Comparison of ENCODE assay signal across 9 cellular contexts in genomic region chr15:100940785-100941379, GRCh38. TPM values are rescaled to one million over a fixed set of nuclear protein-coding genes. Genes with fewer than 3 reads are reported as not detected.
A peak's percentile ranks its signal among the peaks of the same experiment; 100 is the strongest.
DNase-seq lines count a peak whose midpoint lies in the region; ATAC-seq, FAIRE-seq and TF ChIP-seq lines count a peak whose summit lies in the region.
"Had no signal": no experiment of that assay in that cellular context is flagged by ENCODE, and none has a peak within 500 bp of the region (broad histone marks: within the 10 kb centered on the region; RNA-seq: fewer than 3 reads in every experiment).

No MANE protein-coding gene starts in this region.

- TF ChIP-seq CTCF in IMR-90 (conservative IDR thresholded peaks at IDR 0.05; ENCODE audit: low read depth, low read length) (no peak), HepG2 (CRISPR knock-in tag; IDR thresholded peaks at IDR 0.05) (no peak)

- no CpG with 5 or more reads among the region's 2 CpGs for WGBS in IMR-90 (ENCODE audit: extremely low coverage in 2 of 2, insufficient read length in 1 of 2), 2 experiments
- WGBS in HepG2 (ENCODE audit: low lambda C conversion rate) = 0% methylated on average over 1 of the region's 2 CpGs

- H3K36me3 Mint-ChIP-seq in activated CD8-positive, alpha-beta T cell treated with anti-CD3 and anti-CD28 coated beads, Interleukin-2, amount 10 ng/mL, durations not matched to agents 7 days and 5 days (ENCODE audit: low read depth) = no peaks in the 10 kb centered on the region

- no peaks in the 10 kb centered on the region for H3K27me3 ChIP-seq in IMR-90 (ENCODE audit: control insufficient read depth, insufficient read depth, low read length)
- peaks cover 1 to 50% of the 10 kb centered on the region in 2 experiments; a peak in 4 of 5 replicates for H3K27me3 ChIP-seq in HepG2 (ENCODE audit: control insufficient read depth in 1 of 2, insufficient read depth in 2 of 2, low read length in 2 of 2)

- H2AK9ac ChIP-seq in IMR-90 (replicated peaks; ENCODE audit: low read depth, low read length, poor library complexity) = no peak overlapping the region

- 0 out of 2 replicates have a peak, but pooled peaks cover 5% of the 10 kb centered on the region for H3K9me1 ChIP-seq in IMR-90 (ENCODE audit: insufficient read depth, low read length)

- in situ Hi-C loops in IMR-90 (cut with MboI; ENCODE audit: low sequenced_read_pairs) = no loop called here
- in situ Hi-C loops in HepG2 (cut with HindIII; ENCODE audit: extremely low pct_ligation_motif_present, low pct_unique_long_range_greater_than_20kb) = no loop called here

- no peak overlapping the region for H4K91ac ChIP-seq in IMR-90 (ENCODE audit: insufficient read depth, low read depth, low read length)

- H2AFZ ChIP-seq in IMR-90 (replicated peaks; ENCODE audit: low read length, poor library complexity) (no peak overlapping the region), HepG2 (ENCODE audit: low read length) (no peak overlapping the region)

- H3K4me1 ChIP-seq in IMR-90 (ENCODE audit: control insufficient read depth, insufficient read depth, low read length) = peaks cover 2% of the 10 kb centered on the region; the same call in 1 of the 2 replicates
- no peaks in the 10 kb centered on the region for H3K4me1 ChIP-seq in HepG2 (ENCODE audit: insufficient read depth, low read length)

- H3K36me3 ChIP-seq in IMR-90 (ENCODE audit: control insufficient read depth, insufficient read depth, low read length) (no peaks in the 10 kb centered on the region), HepG2 (replicated peaks in 1 of 2; ENCODE audit: control insufficient read depth in 1 of 2, insufficient read depth in 2 of 2, low read length in 2 of 2) (no peaks in the 10 kb centered on the region)

- H3K4ac ChIP-seq in IMR-90 (ENCODE audit: low read depth, low read length) = no peak overlapping the region

- no peaks in the 10 kb centered on the region for H3K4me1 Mint-ChIP-seq in activated CD8-positive, alpha-beta T cell treated with anti-CD3 and anti-CD28 coated beads, Interleukin-2, amount 10 ng/mL, durations not matched to agents 7 days and 5 days (ENCODE audit: low read depth)

- no peak overlapping the region for H2BK20ac ChIP-seq in IMR-90 (ENCODE audit: low read depth, low read length)

- H3K27ac Mint-ChIP-seq in activated CD8-positive, alpha-beta T cell treated with anti-CD3 and anti-CD28 coated beads, Interleukin-2, amount 10 ng/mL, durations not matched to agents 7 days and 5 days = no peak overlapping the region

- H2AK5ac ChIP-seq in IMR-90 (ENCODE audit: low read depth, low read length) = peak overlapping the region; percentile 33; the same call in 1 of the 2 replicates

- intact Hi-C loops in IMR-90 (cut with micrococcal nuclease) = no loop called here
- intact Hi-C loops in HepG2 (cut with micrococcal nuclease; ENCODE audit: unreplicated experiment) = no loop called here

- H3K27ac ChIP-seq in IMR-90 (ENCODE audit: insufficient read depth, low read length) = no peak overlapping the region
- no peak overlapping the region for H3K27ac ChIP-seq in HepG2 (ENCODE audit: extremely low read length, insufficient read depth, low read length)
- H3K27ac ChIP-seq: epithelial cell of prostate had no signal

- H3K56ac ChIP-seq in IMR-90 (ENCODE audit: extremely low read depth, insufficient read depth, low read length) = no peak overlapping the region

- H3K18ac ChIP-seq in IMR-90 (ENCODE audit: low read depth, low read length) = no peak overlapping the region

- peaks cover 4% of the 10 kb centered on the region for H3K27me3 Mint-ChIP-seq in activated CD8-positive, alpha-beta T cell treated with anti-CD3 and anti-CD28 coated beads, Interleukin-2, amount 10 ng/mL, durations not matched to agents 7 days and 5 days (ENCODE audit: low read depth)

- TF ChIP-seq POLR2A in IMR-90 (IDR thresholded peaks at IDR 0.05; ENCODE audit: low read depth, low read length) (no peak), HepG2 (IDR thresholded peaks at IDR 0.05; ENCODE audit: insufficient read depth in 1 of 2, low read depth in 2 of 2, low read length in 2 of 2) (no peak)

- H3K4me2 ChIP-seq in IMR-90 (ENCODE audit: low read depth, low read length) (no peak overlapping the region), HepG2 (ENCODE audit: low read depth, low read length) (no peak overlapping the region)

- no peaks in the 10 kb centered on the region for H3K9me3 ChIP-seq in IMR-90 (ENCODE audit: control insufficient read depth, insufficient read depth, low read length)
- H3K9me3 ChIP-seq in HepG2 (ENCODE audit: low read length) = no peaks in the 10 kb centered on the region

- no peaks in the 10 kb centered on the region for H3K79me2 ChIP-seq in HepG2 (ENCODE audit: insufficient read depth, low read length)

- no peak overlapping the region for H3K4me3 Mint-ChIP-seq in activated CD8-positive, alpha-beta T cell treated with anti-CD3 and anti-CD28 coated beads, Interleukin-2, amount 10 ng/mL, durations not matched to agents 7 days and 5 days

- TF ChIP-seq RAD21 in IMR-90 (IDR thresholded peaks at IDR 0.05; ENCODE audit: low read length) (no peak), HepG2 (CRISPR knock-in tag; IDR thresholded peaks at IDR 0.05) (no peak)

- H3K23ac ChIP-seq in IMR-90 (ENCODE audit: low read depth, low read length) = 0 out of 2 replicates have a peak overlapping the region, but pooled peaks have one; percentile 33

- TF ChIP-seq EP300 in HepG2 (IDR thresholded peaks at IDR 0.05; ENCODE audit: low read depth in 2 of 2, low read length in 2 of 2) (no peak), HepG2 (CRISPR knock-in tag; IDR thresholded peaks at IDR 0.05; ENCODE audit: borderline replicate concordance) (no peak)

- POLR2A ChIA-PET in IMR-90 (lab: Charles Lee; ENCODE audit: unreplicated experiment) = no interaction called here
- POLR2A ChIA-PET in HepG2 (lab: Yijun Ruan, JAX) = no interaction called here
- POLR2A ChIA-PET in activated CD8-positive, alpha-beta T cell treated with anti-CD3 and anti-CD28 coated beads, Interleukin-2, amount 10 ng/mL, durations not matched to agents 7 days and 5 days (lab: Charles Lee) = no interaction called here

- DNase-seq in IMR-90 (no peak), HepG2 (ENCODE audit: low spot score) (no peak), NCI-H748 treated with DMSO at 0.1 percent for 48 hours (lab: John Stamatoyannopoulos, UW) (no peak), NCI-H774 (lab: John Stamatoyannopoulos, UW) (no peak), GM03348 (ENCODE audit: low spot score) (no peak)
- no peak for DNase-seq in activated CD8-positive, alpha-beta T cell treated with anti-CD3 and anti-CD28 coated beads, Interleukin-2, amount 10 ng/mL, durations not matched to agents 7 days and 5 days

- no peak overlapping the region for H4K8ac ChIP-seq in IMR-90 (ENCODE audit: low read depth in 2 of 2, low read length in 2 of 2)

- H2BK5ac ChIP-seq in IMR-90 (ENCODE audit: low read depth, low read length, poor library complexity, severe bottlenecking) = peak overlapping the region; percentile 21

- no peaks in the 10 kb centered on the region for H3K9me3 Mint-ChIP-seq in activated CD8-positive, alpha-beta T cell treated with anti-CD3 and anti-CD28 coated beads, Interleukin-2, amount 10 ng/mL, durations not matched to agents 7 days and 5 days (ENCODE audit: insufficient read depth)

- H2BK15ac ChIP-seq in IMR-90 (ENCODE audit: low read depth, low read length) = no peak overlapping the region

- ATAC-seq in GM18861 (IDR thresholded peaks at IDR 0.05; ENCODE audit: unreplicated experiment) (peak; percentile 71), HG02588 (IDR thresholded peaks at IDR 0.05; ENCODE audit: unreplicated experiment) (peak; percentile 68), IMR-90 (ENCODE audit: low read depth) (no peak), HepG2 (no peak)
- no peak for ATAC-seq in activated CD8-positive, alpha-beta T cell treated with anti-CD3 and anti-CD28 coated beads, Interleukin-2, amount 10 ng/mL, durations not matched to agents 7 days and 5 days

- dilution Hi-C loops in IMR-90 (cut with HindIII; ENCODE audit: low sequenced_read_pairs, unreplicated experiment) = no loop called here

- peak; percentile 49 for FAIRE-seq in HepG2 (lab: Jason Lieb, UNC)

- BruUV-seq in IMR-90 (replicated peaks; lab: Mats Ljungman, UMichigan) (no TSS peak), HepG2 (replicated peaks; lab: Mats Ljungman, UMichigan) (no TSS peak)

- no peak overlapping the region for H3K14ac ChIP-seq in IMR-90 (replicated peaks; ENCODE audit: low read depth, low read length)

- H2BK120ac ChIP-seq in IMR-90 (ENCODE audit: low read depth, low read length) = no peak overlapping the region

- H3K9ac ChIP-seq in IMR-90 (ENCODE audit: low read depth, low read length) = no peak overlapping the region
- H3K9ac ChIP-seq in HepG2 (ENCODE audit: insufficient read depth, low read depth, low read length) = no peak overlapping the region

- H3K4me3 ChIP-seq in IMR-90 (ENCODE audit: insufficient read depth, low read depth, low read length) (no peak overlapping the region), HepG2 (replicated peaks in 1 of 3; ENCODE audit: insufficient read depth in 1 of 3, low read depth in 2 of 3, low read length in 3 of 3) (no peak overlapping the region)

- H4K5ac ChIP-seq in IMR-90 (ENCODE audit: low read depth, low read length) = no peak overlapping the region

- CTCF ChIA-PET in IMR-90 (lab: Yijun Ruan, JAX) = interaction anchor here (1.1 kb wide), 1 partner anchor 22 kb away, joined by 3 read pairs; the partner anchor contains the start of gene LRRK1
- CTCF ChIA-PET in HepG2 (lab: Yijun Ruan, JAX; ENCODE audit: low intra/inter-chr PET ratio, low total read pairs) = no interaction called here
- CTCF ChIA-PET in activated CD8-positive, alpha-beta T cell treated with anti-CD3 and anti-CD28 coated beads, Interleukin-2, amount 10 ng/mL, durations not matched to agents 7 days and 5 days (lab: Charles Lee) = no interaction called here

- H3K79me1 ChIP-seq in IMR-90 (ENCODE audit: low read depth in 1 of 2, low read length in 2 of 2) = peaks cover 0 to 11% of the 10 kb centered on the region in 2 experiments; a peak in 1 of 4 replicates

- H4K20me1 ChIP-seq in IMR-90 (ENCODE audit: insufficient read depth, low read length) = no peaks in the 10 kb centered on the region
- H4K20me1 ChIP-seq in HepG2 (ENCODE audit: insufficient read depth, low read length) = no peaks in the 10 kb centered on the region

RNA-seq across cellular contexts. Expression of gene LRRK1, which starts 21.7 kb away (rescaled TPM):
- total RNA-seq in IMR-90 (2012; rRNA removed) (1.9 and 3.0 TPM in 2 replicates), HepG2 (2016; rRNA removed; fragmentation: Illumina TruSeq; extraction: Trizol) (0.07 and 0.13 TPM in 2 replicates)
- polyA plus RNA-seq in IMR-90 (2012; rRNA removed) (5.8 and 6.8 TPM in 2 replicates), HepG2 (2011; rRNA removed) (0.71 and 1.2 TPM in 2 replicates)
- polyA plus RNA-seq in IMR-90 (2012; cell fraction: cytosol; rRNA removed) = 3.1 and 5.1 TPM in 2 replicates
- polyA plus RNA-seq in IMR-90 (2012; cell fraction: nucleus; rRNA removed; ENCODE audit: low replicate concordance) = 19.9 and 31.2 TPM in 2 replicates
- 0.26 and 0.30 TPM in 2 replicates for total RNA-seq in HepG2 (2016; cell fraction: cytosol; rRNA removed; fragmentation: Illumina TruSeq; extraction: Trizol; ENCODE audit: low read depth)
- total RNA-seq in HepG2 (2016; cell fraction: insoluble cytoplasmic fraction; rRNA removed; fragmentation: Illumina TruSeq; extraction: Trizol) = 0.09 and 0.12 TPM in 2 replicates
- 0.31 and 0.37 TPM in 2 replicates for total RNA-seq in HepG2 (2016; cell fraction: membrane; rRNA removed; fragmentation: Illumina TruSeq; extraction: Trizol)
- 0.22 and 0.28 TPM in 2 replicates for total RNA-seq in HepG2 (2016; cell fraction: nucleus; rRNA removed; fragmentation: Illumina TruSeq; extraction: Trizol)
- polyA plus RNA-seq in HepG2 (2011; cell fraction: cytosol; rRNA removed) = 0.46 and 0.68 TPM in 2 replicates
- 1.00 and 1.5 TPM in 2 replicates for polyA plus RNA-seq in HepG2 (2011; cell fraction: nucleus; rRNA removed)
- 0.38 and 0.51 TPM in 2 replicates for polyA plus RNA-seq in HepG2 (2012)
- 0.01 TPM in 1 of 2 replicates, not detected in the other for polyA plus RNA-seq in HepG2 (2016; cell fraction: cytosol; fragmentation: Illumina TruSeq; extraction: Trizol; ENCODE audit: low read depth)
- polyA plus RNA-seq in HepG2 (2016; cell fraction: insoluble cytoplasmic fraction; fragmentation: Illumina TruSeq; extraction: Trizol; ENCODE audit: low read depth) = not detected in 2 replicates
- polyA plus RNA-seq in HepG2 (2016; cell fraction: membrane; fragmentation: Illumina TruSeq; extraction: Trizol; ENCODE audit: low read depth) = 0.02 TPM in 1 of 2 replicates, not detected in the other
- 0.04 TPM in 1 of 2 replicates, not detected in the other for polyA plus RNA-seq in HepG2 (2016; cell fraction: nucleus; fragmentation: Illumina TruSeq; extraction: Trizol; ENCODE audit: insufficient read depth, low read depth)
- polyA minus RNA-seq in HepG2 (2011; rRNA and poly(A)+ RNA removed; ENCODE audit: low replicate concordance) = 2.8 and 25.2 TPM in 2 replicates
- 0.89 and 1.2 TPM in 2 replicates for polyA minus RNA-seq in HepG2 (2011; cell fraction: cytosol; rRNA and poly(A)+ RNA removed)
- polyA minus RNA-seq in HepG2 (2011; cell fraction: nucleus; rRNA and poly(A)+ RNA removed) = 0.75 and 2.2 TPM in 2 replicates
- under 1 TPM; 0.57 to 0.66 TPM for total RNA-seq in activated CD8-positive, alpha-beta T cell treated with anti-CD3 and anti-CD28 coated beads, Interleukin-2, amount 10 ng/mL, durations not matched to agents 7 days and 5 days

Comparison
In these comparisons a context has a peak if more than half of its experiments do, and no peak if none do; other contexts are left out.
1. ATAC-seq: peak in GM18861 (single experiment) and HG02588 (single experiment); none in IMR-90 (single experiment), HepG2 (single experiment) and activated CD8-positive, alpha-beta T cell treated with anti-CD3 and anti-CD28 coated beads, Interleukin-2, amount 10 ng/mL, durations not matched to agents 7 days and 5 days (single experiment).